Comparison of ENCODE assay signal across 19 cellular contexts in genomic region chr2:106037922-106038321, GRCh38.
DNase-seq lines count a peak whose midpoint lies in the region; ATAC-seq and TF ChIP-seq lines count a peak whose summit lies in the region.
"Had no signal": no experiment of that assay in that cellular context is flagged by ENCODE, and none has a peak within 500 bp of the region (broad histone marks: within the 10 kb centered on the region; RNA-seq: fewer than 3 reads in every experiment).

No MANE protein-coding gene starts in this region.

- H3K27ac Mint-ChIP-seq in activated naive CD8-positive, alpha-beta T cell treated with anti-CD3 and anti-CD28 coated beads, Interleukin-2, amount 10 ng/mL, durations not matched to agents 7 days and 5 days: peak overlapping the region; percentile 23
- H3K27ac Mint-ChIP-seq in activated naive CD8-positive, alpha-beta T cell treated with anti-CD3 and anti-CD28 coated beads, Interleukin-2, amount 50 U/mL, for 24 hours: no peak overlapping the region
- H3K27ac Mint-ChIP-seq in T-helper 17 cell: peak overlapping the region; percentile 76
- peak overlapping the region; percentile 5 to 16 (median 14) for H3K27ac Mint-ChIP-seq in nephron
- H3K27ac Mint-ChIP-seq: CD14-positive monocyte, HFFc6, IgD-negative memory B cell had no signal

- H3K4me1 ChIP-seq in stomach smooth muscle (ENCODE audit: control insufficient read depth, insufficient read depth, low read length): peaks cover 22% of the 10 kb centered on the region
- H3K4me1 ChIP-seq: BLaER1 had no signal

- peaks cover 3% of the 10 kb centered on the region for H3K9me3 Mint-ChIP-seq in activated naive CD8-positive, alpha-beta T cell treated with anti-CD3 and anti-CD28 coated beads, Interleukin-2, amount 10 ng/mL, durations not matched to agents 7 days and 5 days
- peaks cover 3% of the 10 kb centered on the region for H3K9me3 Mint-ChIP-seq in activated naive CD8-positive, alpha-beta T cell treated with anti-CD3 and anti-CD28 coated beads, Interleukin-2, amount 50 U/mL, for 24 hours
- H3K9me3 Mint-ChIP-seq in nephron: no peaks in the 10 kb centered on the region
- H3K9me3 Mint-ChIP-seq: CD8-positive, alpha-beta memory T cell; HFFc6 had no signal

- peaks cover 11% of the 10 kb centered on the region for H3K4me1 Mint-ChIP-seq in activated naive CD8-positive, alpha-beta T cell treated with anti-CD3 and anti-CD28 coated beads, Interleukin-2, amount 10 ng/mL, durations not matched to agents 7 days and 5 days
- no peaks in the 10 kb centered on the region for H3K4me1 Mint-ChIP-seq in activated naive CD8-positive, alpha-beta T cell treated with anti-CD3 and anti-CD28 coated beads, Interleukin-2, amount 50 U/mL, for 24 hours
- H3K4me1 Mint-ChIP-seq in T-helper 17 cell (peaks cover 9% of the 10 kb centered on the region), nephron (peaks cover 14% of the 10 kb centered on the region)
- H3K4me1 Mint-ChIP-seq: CD14-positive monocyte, IgD-negative memory B cell had no signal

- no peak for ATAC-seq in activated naive CD8-positive, alpha-beta T cell treated with anti-CD3 and anti-CD28 coated beads, Interleukin-2, amount 10 ng/mL, durations not matched to agents 7 days and 5 days (ENCODE audit: low read depth)
- ATAC-seq in activated naive CD8-positive, alpha-beta T cell treated with anti-CD3 and anti-CD28 coated beads, Interleukin-2, amount 50 U/mL, for 24 hours: no peak
- ATAC-seq in T-helper 17 cell (no peak), HG03135 (IDR thresholded peaks at IDR 0.05; ENCODE audit: unreplicated experiment) (no peak)

- H3K27ac ChIP-seq in stomach smooth muscle (ENCODE audit: low read length): peak overlapping the region; percentile 64
- H3K27ac ChIP-seq: BLaER1, GM23248 had no signal

- no peaks in the 10 kb centered on the region for H3K27me3 Mint-ChIP-seq in activated naive CD8-positive, alpha-beta T cell treated with anti-CD3 and anti-CD28 coated beads, Interleukin-2, amount 10 ng/mL, durations not matched to agents 7 days and 5 days
- H3K27me3 Mint-ChIP-seq in activated naive CD8-positive, alpha-beta T cell treated with anti-CD3 and anti-CD28 coated beads, Interleukin-2, amount 50 U/mL, for 24 hours: no peaks in the 10 kb centered on the region
- no peaks in the 10 kb centered on the region for H3K27me3 Mint-ChIP-seq in T-helper 17 cell
- peaks cover 5% of the 10 kb centered on the region for H3K27me3 Mint-ChIP-seq in nephron (ENCODE audit: low read depth)

- POLR2A ChIA-PET in activated naive CD8-positive, alpha-beta T cell treated with anti-CD3 and anti-CD28 coated beads, Interleukin-2, amount 10 ng/mL, durations not matched to agents 7 days and 5 days (lab: Charles Lee): no interaction called here

- H3K4me3 Mint-ChIP-seq in activated naive CD8-positive, alpha-beta T cell treated with anti-CD3 and anti-CD28 coated beads, Interleukin-2, amount 10 ng/mL, durations not matched to agents 7 days and 5 days: no peak overlapping the region
- H3K4me3 Mint-ChIP-seq in activated naive CD8-positive, alpha-beta T cell treated with anti-CD3 and anti-CD28 coated beads, Interleukin-2, amount 50 U/mL, for 24 hours: no peak overlapping the region
- H3K4me3 Mint-ChIP-seq in T-helper 17 cell: no peak overlapping the region
- H3K4me3 Mint-ChIP-seq in nephron: no peak overlapping the region
- H3K4me3 Mint-ChIP-seq: CD14-positive monocyte; CD8-positive, alpha-beta memory T cell; HFFc6; IgD-negative memory B cell had no signal

- no peaks in the 10 kb centered on the region for H3K9me3 ChIP-seq in T-helper 17 cell (ENCODE audit: control insufficient read depth, low read length, poor library complexity, severe bottlenecking)
- no peaks in the 10 kb centered on the region for H3K9me3 ChIP-seq in stomach smooth muscle (ENCODE audit: control insufficient read depth in 2 of 2, low read length in 2 of 2)

- peaks cover 1% of the 10 kb centered on the region for H3K36me3 Mint-ChIP-seq in activated naive CD8-positive, alpha-beta T cell treated with anti-CD3 and anti-CD28 coated beads, Interleukin-2, amount 10 ng/mL, durations not matched to agents 7 days and 5 days
- no peaks in the 10 kb centered on the region for H3K36me3 Mint-ChIP-seq in activated naive CD8-positive, alpha-beta T cell treated with anti-CD3 and anti-CD28 coated beads, Interleukin-2, amount 50 U/mL, for 24 hours (ENCODE audit: low read depth)
- no peaks in the 10 kb centered on the region for H3K36me3 Mint-ChIP-seq in T-helper 17 cell (ENCODE audit: low read depth)
- H3K36me3 Mint-ChIP-seq in nephron (ENCODE audit: low read depth): no peaks in the 10 kb centered on the region
- H3K36me3 Mint-ChIP-seq: CD14-positive monocyte, IgD-negative memory B cell had no signal

- no peak overlapping the region for H3K4me3 ChIP-seq in stomach smooth muscle (ENCODE audit: low read length in 2 of 2)
- H3K4me3 ChIP-seq: BLaER1, GM23248 had no signal

- H3K27me3 ChIP-seq in stomach smooth muscle (ENCODE audit: control insufficient read depth in 1 of 2, insufficient read depth in 2 of 2, low read length in 2 of 2): no peaks in the 10 kb centered on the region
- H3K27me3 ChIP-seq: BLaER1 had no signal

- no peak overlapping the region for H3K9ac ChIP-seq in stomach smooth muscle (ENCODE audit: low read length in 2 of 2)
- H3K9ac ChIP-seq: BLaER1, GM23248 had no signal

- DNase-seq in activated naive CD8-positive, alpha-beta T cell treated with anti-CD3 and anti-CD28 coated beads, Interleukin-2, amount 10 ng/mL, durations not matched to agents 7 days and 5 days: no peak
- DNase-seq in activated naive CD8-positive, alpha-beta T cell treated with anti-CD3 and anti-CD28 coated beads, Interleukin-2, amount 50 U/mL, for 24 hours: no peak
- no peak for DNase-seq in T-helper 17 cell
- no peak for DNase-seq in NCI-H446 (lab: John Stamatoyannopoulos, UW)
- DNase-seq in GF-D8 (lab: John Stamatoyannopoulos, UW): no peak
- DNase-seq: 8988T; CD8-positive, alpha-beta memory T cell; COR-L47; DMS 273 treated with DMSO at 0.1 percent for 48 hours; DND-41; EL; HFFc6 had no signal

- no peak for TF ChIP-seq CTCF in nephron (IDR thresholded peaks at IDR 0.05; ENCODE audit: unreplicated experiment in 3 of 3)

- no peaks in the 10 kb centered on the region for H3K36me3 ChIP-seq in stomach smooth muscle (ENCODE audit: control insufficient read depth in 2 of 2, insufficient read depth in 2 of 2, low read length in 2 of 2)
- H3K36me3 ChIP-seq: BLaER1 had no signal
